Comparison of ENCODE assay signal across 20 cellular contexts in genomic region chr9:15720861-15721260, GRCh38.
DNase-seq lines count a peak whose midpoint lies in the region; ATAC-seq, FAIRE-seq and TF ChIP-seq lines count a peak whose summit lies in the region.
"Had no signal": no experiment of that assay in that cellular context is flagged by ENCODE, and none has a peak within 500 bp of the region (broad histone marks: within the 10 kb centered on the region; RNA-seq: fewer than 3 reads in every experiment).

No MANE protein-coding gene starts in this region.

- H2AFZ ChIP-seq in SK-N-SH (ENCODE audit: low read depth) (no peak overlapping the region), K562 (ENCODE audit: low read depth, low read length) (no peak overlapping the region)
- H2AFZ ChIP-seq: GM23248 had no signal

- H3K4me1 ChIP-seq in SK-N-SH (ENCODE audit: control insufficient read depth in 1 of 2, insufficient read depth in 2 of 2, low read depth in 1 of 2, low read length in 1 of 2) (no peaks in the 10 kb centered on the region; a peak in 1 of 4 replicates), K562 (replicated peaks in 1 of 2; ENCODE audit: control insufficient read depth in 2 of 2, insufficient read depth in 2 of 2, low read length in 2 of 2) (no peaks in the 10 kb centered on the region)
- H3K4me1 ChIP-seq: BLaER1 treated with 17β-estradiol and CSF1 and Interleukin-3, amounts not matched to agents 10 nM and 100 nM had no signal

- CTCF ChIA-PET in SK-N-SH (lab: Yijun Ruan, JAX): no interaction called here
- CTCF ChIA-PET in K562 (lab: Yijun Ruan, JAX; ENCODE audit: low intra/inter-chr PET ratio): no interaction called here

- H3K9me1 ChIP-seq in K562 (ENCODE audit: control insufficient read depth, insufficient read depth, low read length): no peaks in the 10 kb centered on the region

- H3K9ac ChIP-seq in SK-N-SH: no peak overlapping the region
- no peak overlapping the region for H3K9ac ChIP-seq in K562 (ENCODE audit: insufficient read depth in 1 of 2, low read depth in 2 of 2, low read length in 2 of 2)
- H3K9ac ChIP-seq: BLaER1 treated with 17β-estradiol and CSF1 and Interleukin-3, amounts not matched to agents 10 nM and 100 nM; GM23248 had no signal

- H3K9me3 ChIP-seq in SK-N-SH (no peaks in the 10 kb centered on the region), K562 (replicated peaks; ENCODE audit: control insufficient read depth, insufficient read depth, low read depth, low read length) (no peaks in the 10 kb centered on the region)
- H3K9me3 ChIP-seq: BLaER1 treated with 17β-estradiol and CSF1 and Interleukin-3, amounts not matched to agents 10 nM and 100 nM had no signal

- FAIRE-seq in K562 (lab: Jason Lieb, UNC): no peak
- FAIRE-seq: D721Med, GM12878, GM19239 had no signal

- TF ChIP-seq CTCF in SK-N-SH (IDR thresholded peaks at IDR 0.05): no peak
- TF ChIP-seq CTCF in K562 (IDR thresholded peaks at IDR 0.05 in 2 of 3, conservative IDR thresholded peaks at IDR 0.05 in 1 of 3; ENCODE audit: insufficient read depth in 2 of 3, low read depth in 1 of 3, low read length in 3 of 3): no peak

- TF ChIP-seq EP300 in SK-N-SH (IDR thresholded peaks at IDR 0.05; ENCODE audit: borderline replicate concordance in 1 of 2, low read depth in 1 of 2, low read length in 1 of 2) (no peak), K562 (IDR thresholded peaks at IDR 0.05; ENCODE audit: low read length) (no peak)

- H3K4me3 ChIP-seq in SK-N-SH (ENCODE audit: low read depth in 2 of 2, low read length in 1 of 2): no peak overlapping the region
- no peak overlapping the region for H3K4me3 ChIP-seq in K562
- H3K4me3 ChIP-seq: BLaER1 treated with 17β-estradiol and CSF1 and Interleukin-3, amounts not matched to agents 10 nM and 100 nM; GM12878; GM23248 had no signal

- peaks cover 0 to 3% of the 10 kb centered on the region in 2 experiments for H3K36me3 ChIP-seq in SK-N-SH (replicated peaks in 1 of 2; ENCODE audit: control insufficient read depth in 1 of 2, insufficient read depth in 2 of 2, low read length in 1 of 2)
- no peaks in the 10 kb centered on the region for H3K36me3 ChIP-seq in K562 (ENCODE audit: control insufficient read depth, insufficient read depth, low read length)
- H3K36me3 ChIP-seq: BLaER1 treated with 17β-estradiol and CSF1 and Interleukin-3, amounts not matched to agents 10 nM and 100 nM had no signal

- H3K27ac ChIP-seq in SK-N-SH (ENCODE audit: low read depth in 2 of 2, low read length in 1 of 2): no peak overlapping the region
- no peak overlapping the region for H3K27ac ChIP-seq in K562 (ENCODE audit: extremely low read depth, low read depth, low read length)
- H3K27ac ChIP-seq: 22Rv1; BLaER1 treated with 17β-estradiol and CSF1 and Interleukin-3, amounts not matched to agents 10 nM and 100 nM; GM23248 had no signal

- no peak for DNase-seq in SK-N-SH
- DNase-seq in K562 (ENCODE audit: extremely low read depth in 1 of 4, low spot score in 3 of 4): no peak
- peak; percentile 54 for DNase-seq in fibroblast of peridontal ligament (ENCODE audit: extremely low read depth)
- no peak for DNase-seq in stimulated activated CD4-positive, alpha-beta T cell treated with anti-CD3 and anti-CD28 coated beads, Interleukin-4, amount 100 ng/mL, for 1 hour
- DNase-seq in left lobe of liver (ENCODE audit: low spot score): no peak
- DNase-seq: CD4-positive, alpha-beta T cell; CD8-positive, alpha-beta memory T cell; DMS 273 treated with DMSO at 0.1 percent for 48 hours; DMS79; EL; GDM1; GM23248; H9 had no signal

- ATAC-seq in SK-N-SH treated with all-trans-retinoic acid at 6 μM for 48 hours (peak; percentile 36; the same call in 1 of the 3 replicates), K562 (no peak), left lobe of liver (no peak)
- ATAC-seq: GM12878, HCT116 had no signal

- H4K20me1 ChIP-seq in SK-N-SH (ENCODE audit: insufficient read depth) (no peaks in the 10 kb centered on the region), K562 (replicated peaks; ENCODE audit: control insufficient read depth, insufficient read depth, low read length) (no peaks in the 10 kb centered on the region)
- H4K20me1 ChIP-seq: BLaER1 treated with 17β-estradiol and CSF1 and Interleukin-3, amounts not matched to agents 10 nM and 100 nM had no signal

- H3F3A ChIP-seq in SK-N-SH (replicated peaks; ENCODE audit: insufficient read depth): no peaks in the 10 kb centered on the region

- TF ChIP-seq RAD21 in SK-N-SH (IDR thresholded peaks at IDR 0.05; ENCODE audit: low read length) (no peak), K562 (CRISPR knock-in tag; conservative IDR thresholded peaks at IDR 0.05 in 1 of 2, IDR thresholded peaks at IDR 0.05 in 1 of 2) (no peak)

- H3K79me2 ChIP-seq in SK-N-SH (ENCODE audit: insufficient read depth): no peaks in the 10 kb centered on the region
- H3K79me2 ChIP-seq in K562 (ENCODE audit: control insufficient read depth, insufficient read depth, low read length): no peaks in the 10 kb centered on the region

- in situ Hi-C loops in K562 (cut with MboI): no loop called here

- TF ChIP-seq POLR2A in K562 (conservative IDR thresholded peaks at IDR 0.05): no peak

- H3K9me2 ChIP-seq in SK-N-SH: no peaks in the 10 kb centered on the region

- intact Hi-C loops in K562 (cut with micrococcal nuclease): no loop called here

- H3K27me3 ChIP-seq in SK-N-SH (ENCODE audit: insufficient read depth) (no peaks in the 10 kb centered on the region), K562 (ENCODE audit: control insufficient read depth in 2 of 2, insufficient read depth in 2 of 2, low read length in 2 of 2) (no peaks in the 10 kb centered on the region)
- H3K27me3 ChIP-seq: BLaER1 treated with 17β-estradiol and CSF1 and Interleukin-3, amounts not matched to agents 10 nM and 100 nM had no signal

- H3K4me2 ChIP-seq in SK-N-SH: no peak overlapping the region
- H3K4me2 ChIP-seq in K562 (ENCODE audit: insufficient read depth, low read length): no peak overlapping the region
- H3K4me2 ChIP-seq: BLaER1 treated with 17β-estradiol and CSF1 and Interleukin-3, amounts not matched to agents 10 nM and 100 nM had no signal

- POLR2A ChIA-PET in SK-N-SH (lab: Yijun Ruan, JAX) (no interaction called here), K562 (lab: Yijun Ruan, JAX) (no interaction called here)

- BruUV-seq in K562 (replicated peaks; lab: Mats Ljungman, UMichigan): no TSS peak

- WGBS in SK-N-SH (ENCODE audit: low lambda C conversion rate): 34% methylated on average over 1 of the region's 1 CpG
- WGBS in K562 (ENCODE audit: insufficient coverage, low coverage, missing lambda C conversion rate): 9% methylated on average over 1 of the region's 1 CpG

TF ChIP-seq in SK-N-SH treated with all-trans-retinoic acid at 6 μM for 48 hours, 23 proteins besides CTCF, POLR2A, EP300 and RAD21 (continues in another document):
- TF ChIP-seq CREB5 (CRISPR knock-in tag; IDR thresholded peaks at IDR 0.05; ENCODE audit: low read depth) (no peak), ZC3H10 (CRISPR knock-in tag; IDR thresholded peaks at IDR 0.05) (no peak), TOX (CRISPR knock-in tag; IDR thresholded peaks at IDR 0.05; ENCODE audit: borderline replicate concordance) (no peak), TCF4 (CRISPR knock-in tag; IDR thresholded peaks at IDR 0.05; ENCODE audit: borderline replicate concordance) (no peak), RARB (CRISPR knock-in tag; IDR thresholded peaks at IDR 0.05) (no peak)

TF ChIP-seq in SK-N-SH, 30 proteins besides CTCF, POLR2A, EP300 and RAD21 (continues in another document):
- TF ChIP-seq YY1 (IDR thresholded peaks at IDR 0.05; ENCODE audit: low read depth) (no peak), FOSL2 (IDR thresholded peaks at IDR 0.05; ENCODE audit: borderline replicate concordance, low read depth) (no peak), NRF1 (IDR thresholded peaks at IDR 0.05; ENCODE audit: low read depth, low read length) (no peak), RXRA (IDR thresholded peaks at IDR 0.05; ENCODE audit: borderline replicate concordance, low read depth) (no peak), POLR2AphosphoS5 (IDR thresholded peaks at IDR 0.05; ENCODE audit: low read depth, low read length) (no peak), ZBTB33 (IDR thresholded peaks at IDR 0.05; ENCODE audit: borderline replicate concordance, low read depth) (no peak)

TF ChIP-seq in K562, 482 proteins besides CTCF, POLR2A, EP300 and RAD21:
- no peak for TF ChIP-seq NELFE (IDR thresholded peaks at IDR 0.05; ENCODE audit: insufficient read depth, insufficient read length)
- peak; percentile 61 for TF ChIP-seq TFE3 (CRISPR knock-in tag; IDR thresholded peaks at IDR 0.05)
